Comparison of ENCODE assay signal across 8 cellular contexts in genomic region chr9:89522261-89522978, GRCh38. TPM values are rescaled to one million over a fixed set of nuclear protein-coding genes. Genes with fewer than 3 reads are reported as not detected.
DNase-seq lines count a peak whose midpoint lies in the region; ATAC-seq, FAIRE-seq and TF ChIP-seq lines count a peak whose summit lies in the region.

No MANE protein-coding gene starts in this region.

- H3K4me3 ChIP-seq in PC-9 (no peak overlapping the region), small intestine (ENCODE audit: low read depth in 1 of 2, low read length in 2 of 2) (no peak overlapping the region), breast epithelium (no peak overlapping the region)

- intact Hi-C loops in PC-9 (cut with micrococcal nuclease; ENCODE audit: unreplicated experiment) (loop anchor here (10.0 kb wide), 1 partner anchor 88 kb away; no protein-coding TSS in a partner anchor), breast epithelium (cut with DNase I; ENCODE audit: low total_unique reads) (no loop called here)

- H4K20me1 ChIP-seq in PC-9 (ENCODE audit: insufficient read depth), result no peaks in the 10 kb centered on the region

- H3K9me3 ChIP-seq in PC-9 (ENCODE audit: insufficient read depth, low read depth) (no peaks in the 10 kb centered on the region), small intestine (ENCODE audit: control insufficient read depth, low read depth) (no peaks in the 10 kb centered on the region), breast epithelium (no peaks in the 10 kb centered on the region)

- H3K27me3 ChIP-seq in PC-9 (ENCODE audit: insufficient read depth, low read depth), result no peaks in the 10 kb centered on the region
- H3K27me3 ChIP-seq in small intestine (ENCODE audit: control insufficient read depth in 2 of 2, insufficient read depth in 2 of 2, low read length in 2 of 2), result no peaks in the 10 kb centered on the region
- H3K27me3 ChIP-seq in breast epithelium, result no peaks in the 10 kb centered on the region

- H3K36me3 ChIP-seq in PC-9 (ENCODE audit: low read depth) (no peaks in the 10 kb centered on the region), small intestine (ENCODE audit: control insufficient read depth in 2 of 2, insufficient read depth in 2 of 2, low read length in 2 of 2) (no peaks in the 10 kb centered on the region), breast epithelium (no peaks in the 10 kb centered on the region)

- BruUV-seq in PC-9 (replicated peaks; lab: Mats Ljungman, UMichigan), result no TSS peak

- peaks cover 52% of the 10 kb centered on the region for H3K4me1 ChIP-seq in PC-9 (replicated peaks; ENCODE audit: insufficient read depth)
- H3K4me1 ChIP-seq in small intestine (ENCODE audit: control insufficient read depth in 2 of 2, insufficient read depth in 1 of 2, low read depth in 1 of 2, low read length in 1 of 2), result peaks cover 0 to 8% of the 10 kb centered on the region in 2 donors
- H3K4me1 ChIP-seq in breast epithelium, result no peaks in the 10 kb centered on the region

- CTCF ChIA-PET in PC-9 (lab: Charles Lee), result interaction anchor here (0.6 kb wide), 1 partner anchor 82 kb away, joined by 3 read pairs; no protein-coding TSS in a partner anchor

- TF ChIP-seq POLR2A in breast epithelium (IDR thresholded peaks at IDR 0.05), result no peak

- H3K79me2 ChIP-seq in PC-9 (ENCODE audit: low read depth), result no peaks in the 10 kb centered on the region

- peaks cover 20% of the 10 kb centered on the region; the same call in 1 of the 2 replicates for H3F3A ChIP-seq in PC-9 (ENCODE audit: insufficient read depth, low read depth)

- H3K4me2 ChIP-seq in PC-9, result peak overlapping the region; percentile 29; the same call in 1 of the 2 replicates

- no peak overlapping the region for H2AFZ ChIP-seq in PC-9

- H3K27ac ChIP-seq in PC-9 (no peak overlapping the region), small intestine (ENCODE audit: low read depth in 1 of 2, low read length in 1 of 2) (peak overlapping the region; percentile 62 to 79), breast epithelium (no peak overlapping the region)

- H3K9me2 ChIP-seq in PC-9 (ENCODE audit: insufficient read depth), result no peaks in the 10 kb centered on the region

- WGBS in small intestine, 3 donors, result 59 to 76% (median 61%) methylated on average over 12 of the region's 12 CpGs

- POLR2A ChIA-PET in PC-9 (lab: Charles Lee; ENCODE audit: unreplicated experiment), result no interaction called here

- ATAC-seq in GM18868 (IDR thresholded peaks at IDR 0.05; ENCODE audit: unreplicated experiment) (peak; percentile 88), HG02943 (IDR thresholded peaks at IDR 0.05; ENCODE audit: low read depth, unreplicated experiment) (peak; percentile 88)

- no peak for FAIRE-seq in small intestine (lab: Jason Lieb, UNC)

- DNase-seq in PC-9 (no peak), small intestine (peak; percentile 63), superior temporal gyrus (ENCODE audit: extremely low spot score) (no peak), middle frontal gyrus (ENCODE audit: extremely low spot score, low spot score) (no peak), breast epithelium (ENCODE audit: low spot score in 2 of 2) (no peak)
- peak; percentile 90 for DNase-seq in activated effector memory CD4-positive, alpha-beta T cell treated with anti-CD3 and anti-CD28 coated beads, Interleukin-2, amount 50 U/mL, for 16 hours

- no peak for TF ChIP-seq CTCF in PC-9 (conservative IDR thresholded peaks at IDR 0.05)
- no peak for TF ChIP-seq CTCF in breast epithelium (IDR thresholded peaks at IDR 0.05)

RNA-seq across cellular contexts. Expression of gene SEMA4D, which starts 24.5 kb away (rescaled TPM):
- 48.4 and 58.3 TPM in 2 replicates for total RNA-seq in PC-9 (2021)
- 1 to 10 TPM in 2 of 3 donors, under 1 TPM in 1; 0.67 to 8.8 (median 4.6) TPM for polyA plus RNA-seq in small intestine
- 10 to 100 TPM in 2 of 3 donors, 1 to 10 TPM in 1; 9.9 to 24.6 (median 16.1) TPM for total RNA-seq in breast epithelium

Comparison
In these comparisons a context has a peak if more than half of its experiments do, and no peak if none do; other contexts are left out.
1. DNase-seq: peak in activated effector memory CD4-positive, alpha-beta T cell treated with anti-CD3 and anti-CD28 coated beads, Interleukin-2, amount 50 U/mL, for 16 hours (single experiment) and small intestine (single experiment); none in PC-9 (0 of 2), superior temporal gyrus (single experiment), middle frontal gyrus (single experiment) and breast epithelium (0 of 2).
2. H3K27ac ChIP-seq: peak in small intestine (2 of 2); none in PC-9 (single experiment) and breast epithelium (0 of 2).